ENCODE assay signal across 17 cellular contexts in genomic region chr5:135349441-135349840, GRCh38. TPM values are rescaled to one million over a fixed set of nuclear protein-coding genes. Genes with fewer than 3 reads are reported as not detected.
DNase-seq lines count a peak whose midpoint lies in the region; ATAC-seq, FAIRE-seq and TF ChIP-seq lines count a peak whose summit lies in the region.
"Had no signal": no experiment of that assay in that cellular context is flagged by ENCODE, and none has a peak within 500 bp of the region (broad histone marks: within the 10 kb centered on the region; RNA-seq: fewer than 3 reads in every experiment).

No MANE protein-coding gene starts in this region.

- H3K9me3 Mint-ChIP-seq in CD14-positive monocyte = no peaks in the 10 kb centered on the region
- no peaks in the 10 kb centered on the region for H3K9me3 Mint-ChIP-seq in natural killer cell treated with Interleukin-12 subunit alpha and Interleukin-12 subunit beta and Interleukin-15 and Interleukin-18, amount 100 ng/mL, for 72 hours
- H3K9me3 Mint-ChIP-seq: CD4-positive, alpha-beta T cell had no signal

- H3K79me2 ChIP-seq in hepatocyte = peaks cover 10% of the 10 kb centered on the region

- WGBS in hepatocyte (ENCODE audit: low lambda C conversion rate, missing lambda C conversion rate) = 70% methylated on average over 1 of the region's 1 CpG

- H3K36me3 ChIP-seq in neutrophil = peaks cover 88% of the 10 kb centered on the region
- no peaks in the 10 kb centered on the region for H3K36me3 ChIP-seq in hepatocyte (replicated peaks; ENCODE audit: insufficient read depth, low read depth)

- H3K27me3 Mint-ChIP-seq in CD14-positive monocyte (ENCODE audit: low read depth in 3 of 3) = peaks cover 0 to 2% (median 0%) of the 10 kb centered on the region in 3 donors
- H3K27me3 Mint-ChIP-seq in T-helper 17 cell = no peaks in the 10 kb centered on the region
- H3K27me3 Mint-ChIP-seq in natural killer cell treated with Interleukin-12 subunit alpha and Interleukin-12 subunit beta and Interleukin-15 and Interleukin-18, amount 100 ng/mL, for 72 hours = no peaks in the 10 kb centered on the region
- H3K27me3 Mint-ChIP-seq: CD4-positive, alpha-beta T cell had no signal

- H3K4me2 ChIP-seq in hepatocyte = no peak overlapping the region

- H3K9me2 ChIP-seq in hepatocyte (replicated peaks; ENCODE audit: insufficient read depth) = no peaks in the 10 kb centered on the region

- H3K27ac ChIP-seq in neutrophil = peak overlapping the region; percentile 41
- H3K27ac ChIP-seq in hepatocyte = no peak overlapping the region
- H3K27ac ChIP-seq: HL-60 had no signal

- H3K9me3 ChIP-seq in T-helper 17 cell (ENCODE audit: control insufficient read depth, low read length, poor library complexity, severe bottlenecking) (no peaks in the 10 kb centered on the region), neutrophil (no peaks in the 10 kb centered on the region), hepatocyte (ENCODE audit: low read depth) (no peaks in the 10 kb centered on the region)
- H3K9me3 ChIP-seq: BLaER1 treated with 17β-estradiol and CSF1 and Interleukin-3, amounts not matched to agents 10 nM and 100 nM had no signal

- intact Hi-C loops in CD14-positive monocyte (cut with micrococcal nuclease) = no loop called here

- H3K4me3 ChIP-seq in neutrophil (ENCODE audit: low read depth in 1 of 2, low read length in 1 of 2) (no peak overlapping the region), hepatocyte (no peak overlapping the region)
- H3K4me3 ChIP-seq: BLaER1 treated with 17β-estradiol and CSF1 and Interleukin-3, amounts not matched to agents 10 nM and 100 nM had no signal

- H3K4me1 Mint-ChIP-seq in CD14-positive monocyte (no peaks in the 10 kb centered on the region), T-helper 17 cell (no peaks in the 10 kb centered on the region)
- H3K4me1 Mint-ChIP-seq in natural killer cell treated with Interleukin-12 subunit alpha and Interleukin-12 subunit beta and Interleukin-15 and Interleukin-18, amount 100 ng/mL, for 72 hours (ENCODE audit: low read depth in 2 of 2) = peaks cover 0 to 5% of the 10 kb centered on the region in 2 donors

- peaks cover 81 to 88% of the 10 kb centered on the region in 2 donors for H3K36me3 Mint-ChIP-seq in CD14-positive monocyte
- peaks cover 2% of the 10 kb centered on the region for H3K36me3 Mint-ChIP-seq in T-helper 17 cell (ENCODE audit: low read depth)
- H3K36me3 Mint-ChIP-seq in natural killer cell treated with Interleukin-12 subunit alpha and Interleukin-12 subunit beta and Interleukin-15 and Interleukin-18, amount 100 ng/mL, for 72 hours = no peaks in the 10 kb centered on the region

- H3K4me3 Mint-ChIP-seq in CD14-positive monocyte (no peak overlapping the region), T-helper 17 cell (no peak overlapping the region)
- no peak overlapping the region for H3K4me3 Mint-ChIP-seq in natural killer cell treated with Interleukin-12 subunit alpha and Interleukin-12 subunit beta and Interleukin-15 and Interleukin-18, amount 100 ng/mL, for 72 hours
- H3K4me3 Mint-ChIP-seq: CD4-positive, alpha-beta T cell had no signal

- no peak overlapping the region for H2AFZ ChIP-seq in hepatocyte

- DNase-seq in CD14-positive monocyte (ENCODE audit: low spot score) = no peak
- no peak for DNase-seq in T-helper 17 cell
- DNase-seq in fibroblast of peridontal ligament (ENCODE audit: extremely low read depth) = peak; percentile 51
- DNase-seq in hepatocyte (ENCODE audit: low spot score) = no peak
- no peak for DNase-seq in natural killer cell treated with Interleukin-12 subunit alpha and Interleukin-12 subunit beta and Interleukin-15 and Interleukin-18, amount 100 ng/mL, for 72 hours (ENCODE audit: low spot score)
- no peak for DNase-seq in EL
- DNase-seq in GM19239 (ENCODE audit: insufficient read length, low spot score) = no peak
- DNase-seq: ACHN; CD4-positive, alpha-beta T cell; DMS79; HCEC 1CT; IMR-90 had no signal

- FAIRE-seq in GM19239 (lab: Jason Lieb, UNC) = no peak
- FAIRE-seq: G401.6, GM12891 had no signal

- H3K4me1 ChIP-seq in neutrophil (ENCODE audit: control insufficient read depth in 1 of 2, insufficient read depth in 1 of 2, low read depth in 1 of 2, low read length in 1 of 2) = no peaks in the 10 kb centered on the region
- peaks cover 11% of the 10 kb centered on the region for H3K4me1 ChIP-seq in hepatocyte (ENCODE audit: insufficient read depth)

- peak overlapping the region in 5 of 7 donors; percentile 18 to 79 (median 69) for H3K27ac Mint-ChIP-seq in CD14-positive monocyte
- H3K27ac Mint-ChIP-seq in T-helper 17 cell = peak overlapping the region; percentile 2
- H3K27ac Mint-ChIP-seq in natural killer cell treated with Interleukin-12 subunit alpha and Interleukin-12 subunit beta and Interleukin-15 and Interleukin-18, amount 100 ng/mL, for 72 hours = no peak overlapping the region
- H3K27ac Mint-ChIP-seq: CD4-positive, alpha-beta T cell had no signal

- no peak for TF ChIP-seq CTCF in CD14-positive monocyte (IDR thresholded peaks at IDR 0.05)
- TF ChIP-seq CTCF in neutrophil (IDR thresholded peaks at IDR 0.05) = no peak
- no peak for TF ChIP-seq CTCF in hepatocyte (IDR thresholded peaks at IDR 0.05; ENCODE audit: poor library complexity)

- no peaks in the 10 kb centered on the region for H3K27me3 ChIP-seq in neutrophil
- H3K27me3 ChIP-seq in hepatocyte = no peaks in the 10 kb centered on the region
- H3K27me3 ChIP-seq: BLaER1 treated with 17β-estradiol and CSF1 and Interleukin-3, amounts not matched to agents 10 nM and 100 nM had no signal

- no peak for ATAC-seq in T-helper 17 cell
- no peak for ATAC-seq in natural killer cell treated with Interleukin-12 subunit alpha and Interleukin-12 subunit beta and Interleukin-15 and Interleukin-18, amount 100 ng/mL, for 72 hours

- peaks cover 4% of the 10 kb centered on the region for H4K20me1 ChIP-seq in hepatocyte (ENCODE audit: insufficient read depth, poor library complexity, severe bottlenecking)

RNA-seq across cellular contexts. Expression of gene MACROH2A1, which starts 49.6 kb away (rescaled TPM):
- polyA plus RNA-seq in CD14-positive monocyte = 100 to 1,000 TPM; 352 to 443 TPM
- total RNA-seq in T-helper 17 cell = 100 to 1,000 TPM; 124 to 141 TPM
- total RNA-seq in hepatocyte = 304 and 311 TPM in 2 replicates
- polyA plus RNA-seq in hepatocyte = 180 and 198 TPM in 2 replicates
- total RNA-seq in natural killer cell treated with Interleukin-12 subunit alpha and Interleukin-12 subunit beta and Interleukin-15 and Interleukin-18, amount 100 ng/mL, for 72 hours = 100 to 1,000 TPM; 163 to 252 TPM

Comparison
In these comparisons a context has a peak if more than half of its experiments do, and no peak if none do; other contexts are left out.
1. H3K27ac Mint-ChIP-seq: peak in CD14-positive monocyte (5 of 7) and T-helper 17 cell (single experiment); none in natural killer cell treated with Interleukin-12 subunit alpha and Interleukin-12 subunit beta and Interleukin-15 and Interleukin-18, amount 100 ng/mL, for 72 hours (0 of 2).